In the genomic region with DNA sequence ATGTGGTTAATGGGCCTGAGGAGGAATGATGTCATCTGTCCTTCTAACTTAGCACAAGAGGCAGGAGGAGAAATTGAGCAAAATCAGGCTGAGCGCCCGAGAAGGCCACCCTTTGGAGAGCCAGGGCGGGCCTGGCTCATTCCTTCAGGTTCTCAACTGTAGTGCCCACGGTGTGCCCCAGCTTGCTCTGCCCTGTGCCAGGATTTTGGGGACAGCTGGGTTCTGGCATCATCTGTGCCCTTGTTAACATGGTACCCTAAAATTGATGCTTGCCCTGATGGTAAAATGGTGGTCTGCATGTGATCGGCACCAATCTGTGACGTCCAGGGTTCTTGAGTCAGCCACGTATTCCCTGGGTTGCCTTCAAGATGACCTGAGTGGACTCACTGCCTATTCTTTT, we compare ENCODE assay signal across 24 cellular contexts. TPM values are rescaled to one million over a fixed set of nuclear protein-coding genes. Genes with fewer than 3 reads are reported as not detected.
DNase-seq lines count a peak whose midpoint lies in the region; ATAC-seq, FAIRE-seq and TF ChIP-seq lines count a peak whose summit lies in the region.
"Had no signal": no experiment of that assay in that cellular context is flagged by ENCODE, and none has a peak within 500 bp of the region (broad histone marks: within the 10 kb centered on the region; RNA-seq: fewer than 3 reads in every experiment).

No MANE protein-coding gene starts in this region.

- H3K4me3 ChIP-seq in HepG2 (replicated peaks in 1 of 3; ENCODE audit: insufficient read depth in 1 of 3, low read depth in 2 of 3, low read length in 3 of 3) (no peak overlapping the region), right lobe of liver (no peak overlapping the region), vagina (no peak overlapping the region)
- H3K4me3 ChIP-seq: K562, MG63 had no signal

- H3K9me3 Mint-ChIP-seq in neural crest cell = no peaks in the 10 kb centered on the region
- no peaks in the 10 kb centered on the region for H3K9me3 Mint-ChIP-seq in activated CD8-positive, alpha-beta T cell treated with anti-CD3 and anti-CD28 coated beads, Interleukin-2, amount 10 ng/mL, durations not matched to agents 7 days and 5 days (ENCODE audit: insufficient read depth)
- H3K9me3 Mint-ChIP-seq: CD8-positive, alpha-beta memory T cell had no signal

- CTCF ChIA-PET in HepG2 (lab: Yijun Ruan, JAX; ENCODE audit: low intra/inter-chr PET ratio, low total read pairs) (no interaction called here), GM10248 (lab: Yijun Ruan, JAX) (no interaction called here)
- CTCF ChIA-PET in activated CD8-positive, alpha-beta T cell treated with anti-CD3 and anti-CD28 coated beads, Interleukin-2, amount 10 ng/mL, durations not matched to agents 7 days and 5 days (lab: Charles Lee) = no interaction called here

- H3K9ac ChIP-seq in HepG2 (ENCODE audit: insufficient read depth, low read depth, low read length) = no peak overlapping the region

- H3K4me2 ChIP-seq in HepG2 (ENCODE audit: low read depth, low read length) = no peak overlapping the region

- H3K4me1 ChIP-seq in HepG2 (ENCODE audit: insufficient read depth, low read length) (no peaks in the 10 kb centered on the region), right lobe of liver (no peaks in the 10 kb centered on the region), vagina (peaks cover 13% of the 10 kb centered on the region)

- TF ChIP-seq POLR2A in HepG2 (IDR thresholded peaks at IDR 0.05; ENCODE audit: insufficient read depth in 1 of 2, low read depth in 2 of 2, low read length in 2 of 2) = no peak
- TF ChIP-seq POLR2A in right lobe of liver (IDR thresholded peaks at IDR 0.05) = no peak
- no peak for TF ChIP-seq POLR2A in vagina (IDR thresholded peaks at IDR 0.05)

- H3K4me1 Mint-ChIP-seq in neural crest cell = peaks cover 14% of the 10 kb centered on the region
- H3K4me1 Mint-ChIP-seq in activated CD8-positive, alpha-beta T cell treated with anti-CD3 and anti-CD28 coated beads, Interleukin-2, amount 10 ng/mL, durations not matched to agents 7 days and 5 days (ENCODE audit: low read depth) = no peaks in the 10 kb centered on the region
- H3K4me1 Mint-ChIP-seq: CD8-positive, alpha-beta memory T cell had no signal

- no peaks in the 10 kb centered on the region for H3K9me3 ChIP-seq in HepG2 (ENCODE audit: low read length)
- no peaks in the 10 kb centered on the region for H3K9me3 ChIP-seq in right lobe of liver
- H3K9me3 ChIP-seq in vagina = no peaks in the 10 kb centered on the region

- in situ Hi-C loops in HepG2 (cut with HindIII; ENCODE audit: extremely low pct_ligation_motif_present, low pct_unique_long_range_greater_than_20kb) = no loop called here

- no peaks in the 10 kb centered on the region for H3K36me3 Mint-ChIP-seq in neural crest cell (ENCODE audit: low read depth)
- no peaks in the 10 kb centered on the region for H3K36me3 Mint-ChIP-seq in activated CD8-positive, alpha-beta T cell treated with anti-CD3 and anti-CD28 coated beads, Interleukin-2, amount 10 ng/mL, durations not matched to agents 7 days and 5 days (ENCODE audit: low read depth)
- H3K36me3 Mint-ChIP-seq: CD8-positive, alpha-beta memory T cell had no signal

- TF ChIP-seq EP300 in HepG2 (IDR thresholded peaks at IDR 0.05; ENCODE audit: low read depth in 2 of 2, low read length in 2 of 2) (no peak), HepG2 (CRISPR knock-in tag; IDR thresholded peaks at IDR 0.05; ENCODE audit: borderline replicate concordance) (no peak)

- H3K27me3 ChIP-seq in HepG2 (ENCODE audit: control insufficient read depth in 1 of 2, insufficient read depth in 2 of 2, low read length in 2 of 2) = peaks cover 7 to 72% of the 10 kb centered on the region in 2 experiments
- H3K27me3 ChIP-seq in right lobe of liver = peaks cover 0 to 7% of the 10 kb centered on the region in 2 donors
- H3K27me3 ChIP-seq in vagina = no peaks in the 10 kb centered on the region
- H3K27me3 ChIP-seq: MG63 had no signal

- no peak for FAIRE-seq in HepG2 (lab: Jason Lieb, UNC)
- FAIRE-seq: GM12892, H1, K562 had no signal

- H3K36me3 ChIP-seq in HepG2 (replicated peaks in 1 of 2; ENCODE audit: control insufficient read depth in 1 of 2, insufficient read depth in 2 of 2, low read length in 2 of 2) (no peaks in the 10 kb centered on the region), right lobe of liver (no peaks in the 10 kb centered on the region), vagina (no peaks in the 10 kb centered on the region)
- H3K36me3 ChIP-seq: MG63 had no signal

- no peak for ATAC-seq in HepG2
- no peak for ATAC-seq in right lobe of liver
- no peak for ATAC-seq in activated CD8-positive, alpha-beta T cell treated with anti-CD3 and anti-CD28 coated beads, Interleukin-2, amount 10 ng/mL, durations not matched to agents 7 days and 5 days
- ATAC-seq: K562 had no signal

- H3K27ac ChIP-seq in HepG2 (ENCODE audit: extremely low read length, insufficient read depth, low read length) (no peak overlapping the region), right lobe of liver (no peak overlapping the region), vagina (no peak overlapping the region)
- H3K27ac ChIP-seq: C4-2B had no signal

- intact Hi-C loops in HepG2 (cut with micrococcal nuclease; ENCODE audit: unreplicated experiment) = no loop called here
- intact Hi-C loops in right lobe of liver (cut with DNase I) = no loop called here
- intact Hi-C loops in vagina (cut with DNase I) = no loop called here

- H3K27me3 Mint-ChIP-seq in neural crest cell (ENCODE audit: low read depth) = peaks cover 2% of the 10 kb centered on the region
- peaks cover 7% of the 10 kb centered on the region for H3K27me3 Mint-ChIP-seq in activated CD8-positive, alpha-beta T cell treated with anti-CD3 and anti-CD28 coated beads, Interleukin-2, amount 10 ng/mL, durations not matched to agents 7 days and 5 days (ENCODE audit: low read depth)

- TF ChIP-seq RAD21 in HepG2 (CRISPR knock-in tag; IDR thresholded peaks at IDR 0.05) = no peak

- DNase-seq in HepG2 (ENCODE audit: low spot score) (no peak), right lobe of liver (no peak), ecto neural progenitor cell (ENCODE audit: low spot score) (peak; percentile 18), neural crest cell (ENCODE audit: low read depth, low spot score) (no peak), vagina (ENCODE audit: extremely low spot score in 2 of 2) (peak; percentile 10 to 90), GM10248 (ENCODE audit: extremely low spot score) (no peak), NCI-H446 (lab: John Stamatoyannopoulos, UW) (no peak)
- DNase-seq in activated CD8-positive, alpha-beta T cell treated with anti-CD3 and anti-CD28 coated beads, Interleukin-2, amount 10 ng/mL, durations not matched to agents 7 days and 5 days = no peak
- DNase-seq: 8988T; AML-193; Calu3; CD8-positive, alpha-beta memory T cell; DMS153; MG63; NCI-H1694 treated with DMSO at 0.1 percent for 48 hours; NCI-H2081 treated with DMSO at 0.1 percent for 48 hours; NCI-H2171 treated with DMSO at 0.1 percent for 48 hours; NCI-H526; SHP77 had no signal

- BruUV-seq in HepG2 (replicated peaks; lab: Mats Ljungman, UMichigan) = no TSS peak

- peak overlapping the region; percentile 86 for H3K27ac Mint-ChIP-seq in neural crest cell (ENCODE audit: unreplicated experiment)
- H3K27ac Mint-ChIP-seq in activated CD8-positive, alpha-beta T cell treated with anti-CD3 and anti-CD28 coated beads, Interleukin-2, amount 10 ng/mL, durations not matched to agents 7 days and 5 days = no peak overlapping the region
- H3K27ac Mint-ChIP-seq: CD8-positive, alpha-beta memory T cell had no signal

- no peak for TF ChIP-seq CTCF in HepG2 (CRISPR knock-in tag; IDR thresholded peaks at IDR 0.05)
- TF ChIP-seq CTCF in right lobe of liver (IDR thresholded peaks at IDR 0.05) = no peak
- no peak for TF ChIP-seq CTCF in neural crest cell (conservative IDR thresholded peaks at IDR 0.05)
- TF ChIP-seq CTCF in vagina (IDR thresholded peaks at IDR 0.05) = no peak
- no peak for TF ChIP-seq CTCF in GM10248 (IDR thresholded peaks at IDR 0.05; ENCODE audit: control extremely low read depth, extremely low read depth, low read depth, missing control alignments)

- POLR2A ChIA-PET in HepG2 (lab: Yijun Ruan, JAX) (no interaction called here), GM10248 (lab: Yijun Ruan, JAX) (no interaction called here)
- POLR2A ChIA-PET in activated CD8-positive, alpha-beta T cell treated with anti-CD3 and anti-CD28 coated beads, Interleukin-2, amount 10 ng/mL, durations not matched to agents 7 days and 5 days (lab: Charles Lee) = no interaction called here

- no peak overlapping the region for H2AFZ ChIP-seq in HepG2 (ENCODE audit: low read length)

- no peak overlapping the region for H3K4me3 Mint-ChIP-seq in neural crest cell
- no peak overlapping the region for H3K4me3 Mint-ChIP-seq in activated CD8-positive, alpha-beta T cell treated with anti-CD3 and anti-CD28 coated beads, Interleukin-2, amount 10 ng/mL, durations not matched to agents 7 days and 5 days
- H3K4me3 Mint-ChIP-seq: CD8-positive, alpha-beta memory T cell had no signal

- no peaks in the 10 kb centered on the region for H3K79me2 ChIP-seq in HepG2 (ENCODE audit: insufficient read depth, low read length)

- H4K20me1 ChIP-seq in HepG2 (ENCODE audit: insufficient read depth, low read length) = no peaks in the 10 kb centered on the region

- WGBS in HepG2 (ENCODE audit: low lambda C conversion rate) = 37% methylated on average over 7 of the region's 7 CpGs
- 72% methylated on average over 6 of the region's 7 CpGs for WGBS in right lobe of liver (ENCODE audit: insufficient coverage, low coverage, low lambda C conversion rate, missing lambda C conversion rate)

RNA-seq across cellular contexts. Expression of a gene that starts 31.1 kb away (rescaled TPM):
- total RNA-seq in HepG2 (2016; rRNA removed; fragmentation: Illumina TruSeq; extraction: Trizol) (not detected in 2 replicates), right lobe of liver (under 1 TPM in 1 of 6 experiments, not detected in 5; 0.04 TPM), neural crest cell (not detected in 2 replicates), vagina (0.98 TPM)
- total RNA-seq in HepG2 (2016; cell fraction: cytosol; rRNA removed; fragmentation: Illumina TruSeq; extraction: Trizol; ENCODE audit: low read depth) = not detected in 2 replicates
- not detected in 2 replicates for total RNA-seq in HepG2 (2016; cell fraction: insoluble cytoplasmic fraction; rRNA removed; fragmentation: Illumina TruSeq; extraction: Trizol)
- not detected in 2 replicates for total RNA-seq in HepG2 (2016; cell fraction: membrane; rRNA removed; fragmentation: Illumina TruSeq; extraction: Trizol)
- total RNA-seq in HepG2 (2016; cell fraction: nucleus; rRNA removed; fragmentation: Illumina TruSeq; extraction: Trizol) = not detected in 2 replicates
- polyA plus RNA-seq in HepG2 (2011; rRNA removed) = not detected in 2 replicates
- polyA plus RNA-seq in HepG2 (2011; cell fraction: cytosol; rRNA removed) = not detected in 2 replicates
- polyA plus RNA-seq in HepG2 (2011; cell fraction: nucleus; rRNA removed) = not detected in 2 replicates
- not detected in 2 replicates for polyA plus RNA-seq in HepG2 (2012)
- not detected in 2 replicates for polyA plus RNA-seq in HepG2 (2016; cell fraction: cytosol; fragmentation: Illumina TruSeq; extraction: Trizol; ENCODE audit: low read depth)
- polyA plus RNA-seq in HepG2 (2016; cell fraction: insoluble cytoplasmic fraction; fragmentation: Illumina TruSeq; extraction: Trizol; ENCODE audit: low read depth) = not detected in 2 replicates
- polyA plus RNA-seq in HepG2 (2016; cell fraction: membrane; fragmentation: Illumina TruSeq; extraction: Trizol; ENCODE audit: low read depth) = not detected in 2 replicates
- polyA plus RNA-seq in HepG2 (2016; cell fraction: nucleus; fragmentation: Illumina TruSeq; extraction: Trizol; ENCODE audit: insufficient read depth, low read depth) = not detected in 2 replicates
- polyA minus RNA-seq in HepG2 (2011; rRNA and poly(A)+ RNA removed; ENCODE audit: low replicate concordance) = 0.09 TPM in 1 of 2 replicates, not detected in the other
- not detected in 2 replicates for polyA minus RNA-seq in HepG2 (2011; cell fraction: cytosol; rRNA and poly(A)+ RNA removed)
- polyA minus RNA-seq in HepG2 (2011; cell fraction: nucleus; rRNA and poly(A)+ RNA removed) = not detected in 2 replicates
- total RNA-seq in activated CD8-positive, alpha-beta T cell treated with anti-CD3 and anti-CD28 coated beads, Interleukin-2, amount 10 ng/mL, durations not matched to agents 7 days and 5 days = not detected
- total RNA-seq: Calu3; CD8-positive, alpha-beta memory T cell; G401; K562 had no signal
- polyA plus RNA-seq: CD8-positive, alpha-beta memory T cell; K562 had no signal

Comparison
In these comparisons a context has a peak if more than half of its experiments do, and no peak if none do; other contexts are left out.
1. DNase-seq: peak in ecto neural progenitor cell (single experiment) and vagina (2 of 2); none in HepG2 (single experiment), right lobe of liver (0 of 3), neural crest cell (single experiment), activated CD8-positive, alpha-beta T cell treated with anti-CD3 and anti-CD28 coated beads, Interleukin-2, amount 10 ng/mL, durations not matched to agents 7 days and 5 days (single experiment), GM10248 (single experiment) and NCI-H446 (0 of 2).